ENCODE assay signal across 19 cellular contexts in genomic region chr2:154688373-154688772, GRCh38. TPM values are rescaled to one million over a fixed set of nuclear protein-coding genes. Genes with fewer than 3 reads are reported as not detected.
A peak's percentile ranks its signal among the peaks of the same experiment; 100 is the strongest.
DNase-seq lines count a peak whose midpoint lies in the region; ATAC-seq and TF ChIP-seq lines count a peak whose summit lies in the region.
"Had no signal": no experiment of that assay in that cellular context is flagged by ENCODE, and none has a peak within 500 bp of the region (broad histone marks: within the 10 kb centered on the region; RNA-seq: fewer than 3 reads in every experiment).

No MANE protein-coding gene starts in this region.

- H3K9me3 ChIP-seq in DOHH2 (ENCODE audit: control insufficient read depth, insufficient read depth, low read length) (no peaks in the 10 kb centered on the region), OCI-LY1 (ENCODE audit: low read length) (no peaks in the 10 kb centered on the region), endocrine pancreas (ENCODE audit: control insufficient read depth, low read length) (no peaks in the 10 kb centered on the region), upper lobe of left lung (no peaks in the 10 kb centered on the region)
- H3K9me3 ChIP-seq: BLaER1 treated with 17β-estradiol and CSF1 and Interleukin-3, amounts not matched to agents 10 nM and 100 nM had no signal

- H3K9ac ChIP-seq in OCI-LY1 (ENCODE audit: low read length) (no peak overlapping the region), endocrine pancreas (ENCODE audit: control insufficient read depth, insufficient read depth, low read length) (no peak overlapping the region)
- H3K9ac ChIP-seq: BLaER1 treated with 17β-estradiol and CSF1 and Interleukin-3, amounts not matched to agents 10 nM and 100 nM; KMS-11 had no signal

- ATAC-seq in GM18861 (IDR thresholded peaks at IDR 0.05; ENCODE audit: unreplicated experiment) (peak; percentile 44), upper lobe of left lung (ENCODE audit: low FRiP score in 2 of 2) (no peak), left ventricle myocardium superior (no peak)
- ATAC-seq: CD8-positive, alpha-beta T cell; GM23338; HCT116 had no signal

- H3K27ac ChIP-seq in DOHH2 (ENCODE audit: low read depth, low read length) (0 out of 2 replicates have a peak overlapping the region, but pooled peaks have one; percentile 11), OCI-LY1 (ENCODE audit: low read depth, low read length, poor library complexity, severe bottlenecking) (peak overlapping the region; percentile 28), upper lobe of left lung (no peak overlapping the region)
- H3K27ac ChIP-seq: BLaER1 treated with 17β-estradiol and CSF1 and Interleukin-3, amounts not matched to agents 10 nM and 100 nM; KMS-11 had no signal

- H3K27me3 ChIP-seq in DOHH2 (ENCODE audit: control insufficient read depth, low read length) (no peaks in the 10 kb centered on the region), OCI-LY1 (ENCODE audit: insufficient read depth, low read length) (no peaks in the 10 kb centered on the region), endocrine pancreas (ENCODE audit: control insufficient read depth, insufficient read depth, low read length) (no peaks in the 10 kb centered on the region), upper lobe of left lung (no peaks in the 10 kb centered on the region)
- H3K27me3 ChIP-seq: BLaER1 treated with 17β-estradiol and CSF1 and Interleukin-3, amounts not matched to agents 10 nM and 100 nM had no signal

- H2AFZ ChIP-seq in OCI-LY1 (ENCODE audit: low read length) = no peak overlapping the region
- H2AFZ ChIP-seq: GM23338 had no signal

- TF ChIP-seq POLR2A in upper lobe of left lung (IDR thresholded peaks at IDR 0.05) = no peak

- TF ChIP-seq CTCF in DOHH2 (IDR thresholded peaks at IDR 0.05; ENCODE audit: low read depth, low read length, poor library complexity, severe bottlenecking) = no peak
- TF ChIP-seq CTCF in OCI-LY1 (IDR thresholded peaks at IDR 0.05; ENCODE audit: low read length) = no peak
- TF ChIP-seq CTCF in upper lobe of left lung (IDR thresholded peaks at IDR 0.05) = no peak

- H3K9me2 ChIP-seq in DOHH2 (replicated peaks; ENCODE audit: control insufficient read depth, low read length) (no peaks in the 10 kb centered on the region), OCI-LY1 (ENCODE audit: low read depth, low read length) (no peaks in the 10 kb centered on the region)

- DNase-seq in upper lobe of left lung (no peak), left ventricle myocardium superior (no peak), activated T-cell treated with anti-CD3 and anti-CD28 coated beads for 4 hours (no peak)
- DNase-seq: Calu3; CD8-positive, alpha-beta T cell; DMS 273 treated with DMSO at 0.1 percent for 48 hours; DMS53; DND-41; HFFc6 had no signal

- H3K4me2 ChIP-seq in DOHH2 (ENCODE audit: low read length) (peak overlapping the region; percentile 37; the same call in 1 of the 2 replicates), OCI-LY1 (ENCODE audit: low read length) (no peak overlapping the region)
- H3K4me2 ChIP-seq: BLaER1 treated with 17β-estradiol and CSF1 and Interleukin-3, amounts not matched to agents 10 nM and 100 nM; GM23338; KMS-11 had no signal

- intact Hi-C loops in left ventricle myocardium superior (cut with micrococcal nuclease) = no loop called here

- H3K4me1 ChIP-seq in DOHH2 (ENCODE audit: control insufficient read depth, low read length) (peaks cover 14% of the 10 kb centered on the region), OCI-LY1 (ENCODE audit: insufficient read depth, low read length, severe bottlenecking) (peaks cover 66% of the 10 kb centered on the region), endocrine pancreas (ENCODE audit: control insufficient read depth, insufficient read depth, low read length) (peaks cover 12% of the 10 kb centered on the region), upper lobe of left lung (no peaks in the 10 kb centered on the region)

- no peak for TF ChIP-seq EP300 in upper lobe of left lung (IDR thresholded peaks at IDR 0.05)

- H4K20me1 ChIP-seq in DOHH2 (ENCODE audit: control insufficient read depth, insufficient read depth, low read depth, low read length) (no peaks in the 10 kb centered on the region), OCI-LY1 (ENCODE audit: insufficient read depth, low read length) (no peaks in the 10 kb centered on the region)
- H4K20me1 ChIP-seq: BLaER1 treated with 17β-estradiol and CSF1 and Interleukin-3, amounts not matched to agents 10 nM and 100 nM had no signal

- H3K4me3 ChIP-seq in DOHH2 (ENCODE audit: low read length) (peak overlapping the region; percentile 26; the same call in 1 of the 2 replicates), OCI-LY1 (ENCODE audit: low read depth, low read length, poor library complexity, severe bottlenecking) (no peak overlapping the region), endocrine pancreas (ENCODE audit: control insufficient read depth, insufficient read depth, low read length) (peak overlapping the region; percentile 42), upper lobe of left lung (no peak overlapping the region)
- H3K4me3 ChIP-seq: BLaER1 treated with 17β-estradiol and CSF1 and Interleukin-3, amounts not matched to agents 10 nM and 100 nM; GM23338 had no signal

- no peaks in the 10 kb centered on the region for H3F3A ChIP-seq in DOHH2 (ENCODE audit: control insufficient read depth, insufficient read depth)
- H3F3A ChIP-seq in OCI-LY1 (ENCODE audit: insufficient read depth, low read length) = no peaks in the 10 kb centered on the region

- WGBS in upper lobe of left lung, 2 donors = 83 to 91% methylated on average over 1 of the region's 1 CpG

- no peaks in the 10 kb centered on the region for H3K36me3 ChIP-seq in DOHH2 (ENCODE audit: control insufficient read depth, low read length)
- H3K36me3 ChIP-seq in OCI-LY1 (ENCODE audit: insufficient read depth, low read length) = no peaks in the 10 kb centered on the region
- no peaks in the 10 kb centered on the region for H3K36me3 ChIP-seq in endocrine pancreas (ENCODE audit: control insufficient read depth, insufficient read depth, low read length)
- no peaks in the 10 kb centered on the region for H3K36me3 ChIP-seq in upper lobe of left lung
- H3K36me3 ChIP-seq: BLaER1 treated with 17β-estradiol and CSF1 and Interleukin-3, amounts not matched to agents 10 nM and 100 nM had no signal

- H3K79me2 ChIP-seq in DOHH2 (ENCODE audit: control insufficient read depth, low read length) = no peaks in the 10 kb centered on the region
- no peaks in the 10 kb centered on the region for H3K79me2 ChIP-seq in OCI-LY1 (ENCODE audit: insufficient read depth, low read length)

RNA-seq across cellular contexts. Expression of gene KCNJ3, which starts 10.1 kb away (rescaled TPM):
- not detected for total RNA-seq in upper lobe of left lung
- 2.0 TPM for total RNA-seq in left ventricle myocardium superior
- total RNA-seq: A172; B cell; CD8-positive, alpha-beta T cell; HFFc6 had no signal

Comparison
In these comparisons a context has a peak if more than half of its experiments do, and no peak if none do; other contexts are left out.
1. H3K27ac ChIP-seq: peak in DOHH2 (single experiment) and OCI-LY1 (single experiment); none in upper lobe of left lung (0 of 4).
2. H3K4me3 ChIP-seq: peak in DOHH2 (single experiment) and endocrine pancreas (single experiment); none in OCI-LY1 (single experiment) and upper lobe of left lung (0 of 4).